In the genomic region with DNA sequence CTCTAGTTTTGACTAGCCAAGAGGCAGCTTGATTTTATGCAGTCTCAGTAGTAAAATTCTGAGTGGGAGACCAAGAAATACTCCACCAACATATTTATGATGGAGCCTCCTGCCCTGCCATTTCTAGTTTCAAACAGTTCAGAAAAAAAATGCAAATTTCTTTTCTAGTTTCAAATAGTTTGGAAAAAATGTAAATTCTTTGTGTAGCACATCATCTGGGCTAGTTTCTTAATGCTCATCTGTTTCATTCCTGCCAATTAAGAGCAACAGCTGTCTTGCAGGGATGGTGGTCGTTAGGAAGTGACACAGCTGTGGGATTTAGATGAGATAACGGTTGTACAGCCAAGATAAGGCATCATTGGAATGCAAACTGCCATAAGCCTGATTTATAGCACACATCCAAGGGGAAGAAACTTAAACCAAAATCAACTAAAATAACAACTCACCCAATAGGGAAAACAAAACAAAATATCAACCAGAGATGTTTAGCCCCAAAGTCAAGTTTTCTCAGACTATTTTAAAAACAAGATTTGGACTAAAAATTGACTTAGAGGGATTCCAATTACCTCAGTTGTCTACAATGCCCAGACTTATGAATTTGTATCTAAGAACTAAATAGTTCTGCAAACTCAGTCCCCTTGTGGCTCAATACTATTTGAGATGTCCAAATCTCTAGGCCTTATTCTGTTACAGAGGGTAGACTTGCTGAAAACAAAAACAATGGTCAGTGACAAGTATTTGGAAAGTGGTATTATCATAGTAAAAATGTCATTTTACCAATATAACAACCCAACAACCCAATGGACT, we compare ENCODE assay signal across 15 cellular contexts.
DNase-seq lines count a peak whose midpoint lies in the region; ATAC-seq, FAIRE-seq and TF ChIP-seq lines count a peak whose summit lies in the region.
"Had no signal": no experiment of that assay in that cellular context is flagged by ENCODE, and none has a peak within 500 bp of the region (broad histone marks: within the 10 kb centered on the region; RNA-seq: fewer than 3 reads in every experiment).

No MANE protein-coding gene starts in this region.

- TF ChIP-seq CTCF in astrocyte of the spinal cord (IDR thresholded peaks at IDR 0.05; ENCODE audit: low read depth, low read length) = no peak
- TF ChIP-seq CTCF in nephron (IDR thresholded peaks at IDR 0.05; ENCODE audit: unreplicated experiment in 3 of 3) = no peak

- H3K4me3 Mint-ChIP-seq in nephron = no peak overlapping the region
- H3K4me3 Mint-ChIP-seq: brain; CD8-positive, alpha-beta memory T cell; stimulated activated naive CD8-positive, alpha-beta T cell treated with anti-CD3 and anti-CD28 coated beads, Interleukin-15, amount 100 ng/mL, for 72 hours had no signal

- ATAC-seq in HG02763 (IDR thresholded peaks at IDR 0.05; ENCODE audit: unreplicated experiment) (peak; percentile 58), GM21576 (IDR thresholded peaks at IDR 0.05; ENCODE audit: unreplicated experiment) (no peak), GM18858 (IDR thresholded peaks at IDR 0.05; ENCODE audit: unreplicated experiment) (no peak)
- ATAC-seq: stimulated activated naive CD8-positive, alpha-beta T cell treated with anti-CD3 and anti-CD28 coated beads, Interleukin-15, amount 100 ng/mL, for 72 hours had no signal

- H3K27me3 Mint-ChIP-seq in nephron (ENCODE audit: low read depth) = peaks cover 3% of the 10 kb centered on the region
- H3K27me3 Mint-ChIP-seq: brain; CD8-positive, alpha-beta memory T cell; stimulated activated naive CD8-positive, alpha-beta T cell treated with anti-CD3 and anti-CD28 coated beads, Interleukin-15, amount 100 ng/mL, for 72 hours had no signal

- in situ Hi-C loops in astrocyte of the spinal cord (cut with HindIII; ENCODE audit: low sequenced_read_pairs) = no loop called here

- no peak for TF ChIP-seq POLR2A in GM12891 (IDR thresholded peaks at IDR 0.05; ENCODE audit: low read depth, low read length)

- peaks cover 41% of the 10 kb centered on the region for H3K4me1 Mint-ChIP-seq in nephron
- H3K4me1 Mint-ChIP-seq: CD8-positive, alpha-beta memory T cell; stimulated activated naive CD8-positive, alpha-beta T cell treated with anti-CD3 and anti-CD28 coated beads, Interleukin-15, amount 100 ng/mL, for 72 hours had no signal

- no peaks in the 10 kb centered on the region for H3K9me3 Mint-ChIP-seq in nephron
- H3K9me3 Mint-ChIP-seq: brain; CD8-positive, alpha-beta memory T cell; stimulated activated naive CD8-positive, alpha-beta T cell treated with anti-CD3 and anti-CD28 coated beads, Interleukin-15, amount 100 ng/mL, for 72 hours had no signal

- H3K36me3 Mint-ChIP-seq in nephron (ENCODE audit: low read depth) = no peaks in the 10 kb centered on the region
- H3K36me3 Mint-ChIP-seq: brain had no signal

- FAIRE-seq in GM12891 (lab: Jason Lieb, UNC) = peak; percentile 9

- H3K4me3 ChIP-seq in astrocyte of the spinal cord (ENCODE audit: low read depth, low read length) = no peak overlapping the region

- peak overlapping the region; percentile 80 to 83 (median 80) for H3K27ac Mint-ChIP-seq in nephron
- H3K27ac Mint-ChIP-seq: CD8-positive, alpha-beta memory T cell; stimulated activated naive CD8-positive, alpha-beta T cell treated with anti-CD3 and anti-CD28 coated beads, Interleukin-15, amount 100 ng/mL, for 72 hours had no signal

- DNase-seq in GM12891 (ENCODE audit: insufficient read length, low spot score) (no peak), astrocyte of the spinal cord (ENCODE audit: low read depth, low spot score) (peak; percentile 30), inferior parietal cortex (ENCODE audit: extremely low spot score) (no peak), T-helper 9 cell (no peak)
- DNase-seq: activated T-cell treated with anti-CD3 and anti-CD28 coated beads, Interleukin-2, amount 50 U/mL, for 48 hours; CD8-positive, alpha-beta memory T cell; NCI-H524 treated with DMSO at 0.1 percent for 48 hours; SHP77; stimulated activated CD4-positive, alpha-beta T cell treated with anti-CD3 and anti-CD28 coated beads, Interleukin-4, amount 100 ng/mL, for 24 hours; stimulated activated naive CD8-positive, alpha-beta T cell treated with anti-CD3 and anti-CD28 coated beads, Interleukin-15, amount 100 ng/mL, for 72 hours had no signal

TF ChIP-seq in GM12891, 5 proteins besides CTCF, POLR2A, EP300 and RAD21:
- TF ChIP-seq TAF1 (IDR thresholded peaks at IDR 0.05; ENCODE audit: low read depth, low read length) (no peak), POU2F2 (IDR thresholded peaks at IDR 0.05; ENCODE audit: low read depth, low read length) (no peak), SPI1 (IDR thresholded peaks at IDR 0.05; ENCODE audit: low read depth, low read length) (no peak), PAX5 (IDR thresholded peaks at IDR 0.05; ENCODE audit: insufficient read depth, low read length, severe bottlenecking) (no peak), POLR2AphosphoS5 (IDR thresholded peaks at IDR 0.05; ENCODE audit: low read depth, low read length) (no peak)
